In genomic region chr5:75511435-75512382, GRCh38 we compare ENCODE assay signal across 8 cellular contexts. TPM values are rescaled to one million over a fixed set of nuclear protein-coding genes. Genes with fewer than 3 reads are reported as not detected.
DNase-seq lines count a peak whose midpoint lies in the region; ATAC-seq and TF ChIP-seq lines count a peak whose summit lies in the region.

Gene CERT1, minus strand, starts transcription at chr5:75511629. Its CDS starts 422 bp downstream, at chr5:75511207.
Gene POLK, plus strand, starts transcription at chr5:75511891.

- H3K27ac ChIP-seq in right atrium auricular region (peak within 1 kb of the TSS; percentile 94 to 98), uterus (peak within 1 kb of the TSS; percentile 89 to 96)

- H3K27me3 ChIP-seq in right atrium auricular region (no peaks in the 10 kb centered on the region), uterus (no peaks in the 10 kb centered on the region)

- TF ChIP-seq POLR2A in uterus (IDR thresholded peaks at IDR 0.05), result peak; percentile 71 to 88

- H3K36me3 ChIP-seq in right atrium auricular region (no peaks in the 10 kb centered on the region), uterus (no peaks in the 10 kb centered on the region)

- ATAC-seq in GM18499 (IDR thresholded peaks at IDR 0.05; ENCODE audit: insufficient read depth, unreplicated experiment) (peak; percentile 56), HG02943 (IDR thresholded peaks at IDR 0.05; ENCODE audit: low read depth, unreplicated experiment) (peak; percentile 74)

- peak within 1 kb of the TSS; percentile 91 to 95 for H3K4me3 ChIP-seq in right atrium auricular region
- peak within 1 kb of the TSS; percentile 74 to 88 for H3K4me3 ChIP-seq in uterus

- TF ChIP-seq CTCF in right atrium auricular region (IDR thresholded peaks at IDR 0.05) (no peak), uterus (IDR thresholded peaks at IDR 0.05) (peak in 1 of 4 experiments; percentile 7)

- H3K9me3 ChIP-seq in right atrium auricular region (no peaks in the 10 kb centered on the region), uterus (no peaks in the 10 kb centered on the region)

- DNase-seq in NCI-H187 treated with DMSO at 0.1 percent for 48 hours (lab: John Stamatoyannopoulos, UW), result peak; percentile 94
- peak; percentile 80 to 100 (median 98) for DNase-seq in anterior cingulate cortex (lab: John Stamatoyannopoulos, UW)
- peak; percentile 96 for DNase-seq in right atrium auricular region (ENCODE audit: low spot score)
- peak; percentile 96 for DNase-seq in pulmonary artery endothelial cell (ENCODE audit: low read depth, low spot score)
- DNase-seq in uterus, result peak; percentile 98

- H3K4me1 ChIP-seq in right atrium auricular region (peaks cover 0 to 36% of the 10 kb centered on the region in 2 donors), uterus (peaks cover 0 to 5% of the 10 kb centered on the region in 2 donors)

- intact Hi-C loops in T-helper 2 cell treated with Interferon-gamma antibody and Interleukin-4, amounts not matched to agents 100 ng/mL and 5 ng/mL, for 36 hours (cut with micrococcal nuclease), result loop anchor here (1.0 to 10.0 kb wide), 8 partner anchors 55 to 1521 kb away; partner anchors contain the start of genes AGGF1, ANKRD31, GFM2 and HMGCR
- intact Hi-C loops in uterus (cut with DNase I; ENCODE audit: low total_unique reads), result no loop called here

RNA-seq across cellular contexts. Expression of gene CERT1, which starts in this region (rescaled TPM):
- 34.2 and 34.3 TPM in 2 replicates for total RNA-seq in T-helper 2 cell treated with Interferon-gamma antibody and Interleukin-4, amounts not matched to agents 100 ng/mL and 5 ng/mL, for 36 hours
- total RNA-seq in right atrium auricular region, result 10 to 100 TPM; 12.3 to 12.6 TPM
- 14.0 and 24.7 TPM in 2 replicates for total RNA-seq in pulmonary artery endothelial cell
- 10 to 100 TPM; 36.9 to 65.8 (median 43.0) TPM for total RNA-seq in uterus

RNA-seq across cellular contexts. Expression of gene POLK, which starts in this region (rescaled TPM):
- 30.9 and 34.5 TPM in 2 replicates for total RNA-seq in T-helper 2 cell treated with Interferon-gamma antibody and Interleukin-4, amounts not matched to agents 100 ng/mL and 5 ng/mL, for 36 hours
- total RNA-seq in right atrium auricular region, result 10 to 100 TPM; 19.1 to 21.1 TPM
- 24.3 and 38.3 TPM in 2 replicates for total RNA-seq in pulmonary artery endothelial cell
- 10 to 100 TPM; 27.9 to 81.6 (median 58.2) TPM for total RNA-seq in uterus

Comparison
In these comparisons a context has a peak if more than half of its experiments do, and no peak if none do; other contexts are left out.
1. Peak in every context shown above with its lines: DNase-seq, ATAC-seq, H3K4me3 ChIP-seq and H3K27ac ChIP-seq.